ENCODE assay signal across 24 cellular contexts in genomic region chr10:27235706-27236105, GRCh38.
"Had no signal": no experiment of that assay in that cellular context is flagged by ENCODE, and none has a peak within 500 bp of the region (broad histone marks: within the 10 kb centered on the region; RNA-seq: fewer than 3 reads in every experiment).

No MANE protein-coding gene starts in this region.

- H3K4me2 ChIP-seq: SK-N-SH had no signal

- FAIRE-seq: HTR-8/SVneo had no signal

- H3K9me3 ChIP-seq: MG63, SK-N-SH had no signal

- DNase-seq: KBM-7, MG63, NCI-H1092, NCI-H1105 treated with DMSO at 0.1 percent for 48 hours, NCI-H1417 treated with DMSO at 0.1 percent for 48 hours, NCI-H146, NCI-H187, NCI-H2029, NCI-H2081 treated with DMSO at 0.1 percent for 48 hours, NCI-H2171, NCI-H226, NCI-H446, NCI-H510A, NCI-H524 treated with DMSO at 0.1 percent for 48 hours, NCI-H69, NCI-H774, PC-3, SHP77, SK-N-SH, SW 1271 had no signal

- H3K9ac ChIP-seq: SK-N-SH had no signal

- H3K27me3 ChIP-seq: MG63 had no signal

- H3K9me2 ChIP-seq: SK-N-SH had no signal

- ATAC-seq: Panc1, PC-3 had no signal

- H3K27ac ChIP-seq: HL-60, RWPE1 had no signal

- H3K4me3 ChIP-seq: MG63 had no signal
